In genomic region chr9:6153425-6153824, GRCh38 we compare ENCODE assay signal across 20 cellular contexts.
DNase-seq lines count a peak whose midpoint lies in the region; ATAC-seq and TF ChIP-seq lines count a peak whose summit lies in the region.
"Had no signal": no experiment of that assay in that cellular context is flagged by ENCODE, and none has a peak within 500 bp of the region (broad histone marks: within the 10 kb centered on the region; RNA-seq: fewer than 3 reads in every experiment).

No MANE protein-coding gene starts in this region.

- H3K27me3 Mint-ChIP-seq in activated T-cell treated with anti-CD3 and anti-CD28 coated beads, Interleukin-2, amount 50 U/mL, for 4 hours (ENCODE audit: low read depth) = peaks cover 8% of the 10 kb centered on the region

- no peaks in the 10 kb centered on the region for H3K36me3 ChIP-seq in stomach
- H3K36me3 ChIP-seq: upper lobe of left lung had no signal

- H3K9me3 Mint-ChIP-seq in activated T-cell treated with anti-CD3 and anti-CD28 coated beads, Interleukin-2, amount 50 U/mL, for 4 hours = no peaks in the 10 kb centered on the region

- H3K4me3 ChIP-seq in fibroblast of mammary gland (ENCODE audit: control insufficient read depth, low read depth, low read length) (no peak overlapping the region), stomach (no peak overlapping the region)
- H3K4me3 ChIP-seq: upper lobe of left lung had no signal

- H3K36me3 Mint-ChIP-seq in activated T-cell treated with anti-CD3 and anti-CD28 coated beads, Interleukin-2, amount 50 U/mL, for 4 hours (ENCODE audit: insufficient read depth) = no peaks in the 10 kb centered on the region

- intact Hi-C loops in stomach (cut with DNase I; ENCODE audit: low total_unique reads) = no loop called here

- no peak overlapping the region for H3K4me3 Mint-ChIP-seq in activated T-cell treated with anti-CD3 and anti-CD28 coated beads, Interleukin-2, amount 50 U/mL, for 4 hours
- H3K4me3 Mint-ChIP-seq: activated naive CD8-positive, alpha-beta T cell treated with anti-CD3 and anti-CD28 coated beads, Interleukin-2, amount 50 U/mL, for 24 hours; naive thymus-derived CD8-positive, alpha-beta T cell had no signal

- H3K4me1 Mint-ChIP-seq in activated T-cell treated with anti-CD3 and anti-CD28 coated beads, Interleukin-2, amount 50 U/mL, for 4 hours (ENCODE audit: low read depth) = no peaks in the 10 kb centered on the region
- H3K4me1 Mint-ChIP-seq: activated naive CD8-positive, alpha-beta T cell treated with anti-CD3 and anti-CD28 coated beads, Interleukin-2, amount 50 U/mL, for 24 hours; naive thymus-derived CD8-positive, alpha-beta T cell had no signal

- TF ChIP-seq POLR2A in stomach (IDR thresholded peaks at IDR 0.05) = no peak

- H3K4me1 ChIP-seq in stomach = no peaks in the 10 kb centered on the region
- H3K4me1 ChIP-seq: parathyroid adenoma, upper lobe of left lung had no signal

- peaks cover 0 to 3% (median 0%) of the 10 kb centered on the region in 4 donors for H3K9me3 ChIP-seq in stomach
- H3K9me3 ChIP-seq: SK-N-SH, upper lobe of left lung had no signal

- no peaks in the 10 kb centered on the region for H3K27me3 ChIP-seq in stomach
- H3K27me3 ChIP-seq: upper lobe of left lung had no signal

- DNase-seq in activated T-cell treated with anti-CD3 and anti-CD28 coated beads, Interleukin-2, amount 50 U/mL, for 4 hours = no peak
- DNase-seq in activated T-cell treated with anti-CD3 and anti-CD28 coated beads, Interleukin-2, amount 50 U/mL, for 48 hours = no peak
- DNase-seq in fibroblast of mammary gland (ENCODE audit: low read depth) = peak; percentile 67
- no peak for DNase-seq in stomach
- no peak for DNase-seq in HuH-7.5 (ENCODE audit: low spot score)
- DNase-seq in SIG-M5 (lab: John Stamatoyannopoulos, UW) = no peak
- DNase-seq: activated CD8-positive, alpha-beta memory T cell treated with anti-CD3 and anti-CD28 coated beads for 24 hours; activated naive CD8-positive, alpha-beta T cell treated with anti-CD3 and anti-CD28 coated beads, Interleukin-2, amount 50 U/mL, for 24 hours; caudate nucleus; H7; MM.1S; naive thymus-derived CD8-positive, alpha-beta T cell; NCI-H82; SK-N-SH; stimulated activated CD4-positive, alpha-beta T cell treated with anti-CD3 and anti-CD28 coated beads, Interleukin-2, amount 100 ng/mL, for 24 hours; upper lobe of left lung had no signal

- no peak for TF ChIP-seq EP300 in stomach (IDR thresholded peaks at IDR 0.05)

- no peak for TF ChIP-seq CTCF in VCaP (conservative IDR thresholded peaks at IDR 0.05)
- TF ChIP-seq CTCF in fibroblast of mammary gland (conservative IDR thresholded peaks at IDR 0.05; ENCODE audit: control insufficient read depth, insufficient read depth, low read depth, low read length) = no peak
- no peak for TF ChIP-seq CTCF in stomach (IDR thresholded peaks at IDR 0.05)

- peak; percentile 46 to 69 for ATAC-seq in activated T-cell treated with anti-CD3 and anti-CD28 coated beads, Interleukin-2, amount 50 U/mL, for 4 hours
- ATAC-seq in HG03097 (IDR thresholded peaks at IDR 0.05; ENCODE audit: low FRiP score, unreplicated experiment) = no peak
- ATAC-seq: activated naive CD8-positive, alpha-beta T cell treated with anti-CD3 and anti-CD28 coated beads, Interleukin-2, amount 50 U/mL, for 24 hours; naive thymus-derived CD8-positive, alpha-beta T cell had no signal

- peak overlapping the region; percentile 56 for H3K27ac ChIP-seq in VCaP
- H3K27ac ChIP-seq in stomach = peak overlapping the region in 4 of 5 donors; percentile 38 to 71 (median 64)
- H3K27ac ChIP-seq: C4-2B, parathyroid adenoma, upper lobe of left lung had no signal

- 26 to 52% (median 40%) methylated on average over 2 of the region's 2 CpGs for WGBS in stomach, 5 donors
